In the genomic region with DNA sequence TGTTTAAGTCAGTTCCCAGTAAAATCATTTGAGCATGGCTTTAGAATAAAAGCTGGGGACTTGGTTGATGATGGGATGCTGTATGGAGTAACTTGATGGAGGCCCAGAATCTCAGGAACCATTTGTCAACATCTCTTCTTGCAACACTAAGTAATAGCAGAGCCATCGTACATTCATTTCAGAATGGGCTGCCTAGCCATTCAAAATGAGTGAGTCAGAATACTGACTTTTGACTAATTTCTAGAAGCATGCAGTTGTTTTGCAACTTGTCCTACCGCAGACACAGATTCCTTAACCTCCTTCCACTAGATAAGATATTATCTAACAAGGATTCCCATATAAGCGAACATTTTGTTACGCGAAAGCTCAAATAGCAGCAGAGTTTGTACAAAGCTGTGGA, we compare ENCODE assay signal across 14 cellular contexts.
"Had no signal": no experiment of that assay in that cellular context is flagged by ENCODE, and none has a peak within 500 bp of the region (broad histone marks: within the 10 kb centered on the region; RNA-seq: fewer than 3 reads in every experiment).

No MANE protein-coding gene starts in this region.

- H3K27me3 Mint-ChIP-seq: activated naive CD8-positive, alpha-beta T cell treated with anti-CD3 and anti-CD28 coated beads, Interleukin-2, amount 50 U/mL, for 24 hours; central memory CD8-positive, alpha-beta T cell had no signal

- H3K4me1 Mint-ChIP-seq: activated naive CD8-positive, alpha-beta T cell treated with anti-CD3 and anti-CD28 coated beads, Interleukin-2, amount 50 U/mL, for 24 hours; central memory CD8-positive, alpha-beta T cell; neural crest cell had no signal

- H3K4me3 ChIP-seq: gastrocnemius medialis, heart right ventricle, left ventricle myocardium inferior, stomach, uterus had no signal

- H3K9me3 Mint-ChIP-seq: neural crest cell had no signal

- H3K4me3 Mint-ChIP-seq: activated naive CD8-positive, alpha-beta T cell treated with anti-CD3 and anti-CD28 coated beads, Interleukin-2, amount 50 U/mL, for 24 hours; central memory CD8-positive, alpha-beta T cell; neural crest cell had no signal

- H3K27ac Mint-ChIP-seq: activated naive CD8-positive, alpha-beta T cell treated with anti-CD3 and anti-CD28 coated beads, Interleukin-2, amount 50 U/mL, for 24 hours had no signal

- DNase-seq: activated CD4-positive, alpha-beta T cell treated with anti-CD3 and anti-CD28 coated beads for 1 hour; activated CD4-positive, alpha-beta T cell treated with anti-CD3 and anti-CD28 coated beads, Interleukin-2, amount 50 U/mL, for 48 hours; activated naive CD8-positive, alpha-beta T cell treated with anti-CD3 and anti-CD28 coated beads, Interleukin-2, amount 50 U/mL, for 24 hours; activated T-cell treated with anti-CD3 and anti-CD28 coated beads, Interleukin-2, amount 50 U/mL, for 48 hours; effector memory CD4-positive, alpha-beta T cell; gastrocnemius medialis; heart right ventricle; left ventricle myocardium inferior; mesendoderm; stimulated activated CD4-positive, alpha-beta T cell treated with anti-CD3 and anti-CD28 coated beads, Interleukin-4, amount 100 ng/mL, for 4 hours; stomach; uterus had no signal
